ENCODE assay signal across 3 cellular contexts in the genomic region with DNA sequence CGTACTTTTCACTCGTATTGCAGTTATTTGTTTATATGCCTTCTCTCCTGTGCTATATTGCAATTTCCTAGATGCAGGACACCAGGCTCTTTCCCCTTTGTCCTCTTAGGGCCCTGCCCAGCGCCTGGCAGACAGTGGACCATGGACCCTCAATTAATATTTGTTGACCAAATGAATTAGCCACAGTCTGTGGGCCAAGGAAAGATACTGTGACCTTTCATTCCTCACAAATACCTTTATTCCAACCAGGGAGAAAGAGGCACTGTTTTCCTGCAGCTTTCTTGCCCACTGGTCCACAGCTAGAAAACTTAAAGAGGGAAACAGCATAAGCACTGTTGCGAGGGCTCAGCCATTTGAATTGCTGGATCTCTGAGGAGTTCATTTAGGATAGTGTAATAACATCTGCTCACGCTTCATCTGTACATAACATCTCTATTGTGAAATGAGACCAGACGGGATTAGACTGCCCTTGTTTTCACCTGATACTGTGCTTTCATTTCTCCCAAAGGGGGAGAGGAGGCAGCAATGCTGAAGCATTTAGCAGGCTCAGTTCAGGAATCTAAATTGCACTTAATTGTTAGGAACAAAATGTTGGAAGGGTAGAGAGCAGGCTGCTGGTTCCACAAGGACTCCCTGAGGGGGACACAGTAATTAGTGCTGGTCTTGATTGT.
TF ChIP-seq lines count a peak whose summit lies in the region.

No MANE protein-coding gene starts in this region.

TF ChIP-seq in SK-N-SH, 30 proteins besides CTCF, POLR2A, EP300 and RAD21 (continued from another document and continues in another):
- TF ChIP-seq, protein P1, sequence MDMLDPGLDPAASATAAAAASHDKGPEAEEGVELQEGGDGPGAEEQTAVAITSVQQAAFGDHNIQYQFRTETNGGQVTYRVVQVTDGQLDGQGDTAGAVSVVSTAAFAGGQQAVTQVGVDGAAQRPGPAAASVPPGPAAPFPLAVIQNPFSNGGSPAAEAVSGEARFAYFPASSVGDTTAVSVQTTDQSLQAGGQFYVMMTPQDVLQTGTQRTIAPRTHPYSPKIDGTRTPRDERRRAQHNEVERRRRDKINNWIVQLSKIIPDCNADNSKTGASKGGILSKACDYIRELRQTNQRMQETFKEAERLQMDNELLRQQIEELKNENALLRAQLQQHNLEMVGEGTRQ (IDR thresholded peaks at IDR 0.05; ENCODE audit: borderline replicate concordance, low read depth, low read length) = no peak
- TF ChIP-seq, protein P2, sequence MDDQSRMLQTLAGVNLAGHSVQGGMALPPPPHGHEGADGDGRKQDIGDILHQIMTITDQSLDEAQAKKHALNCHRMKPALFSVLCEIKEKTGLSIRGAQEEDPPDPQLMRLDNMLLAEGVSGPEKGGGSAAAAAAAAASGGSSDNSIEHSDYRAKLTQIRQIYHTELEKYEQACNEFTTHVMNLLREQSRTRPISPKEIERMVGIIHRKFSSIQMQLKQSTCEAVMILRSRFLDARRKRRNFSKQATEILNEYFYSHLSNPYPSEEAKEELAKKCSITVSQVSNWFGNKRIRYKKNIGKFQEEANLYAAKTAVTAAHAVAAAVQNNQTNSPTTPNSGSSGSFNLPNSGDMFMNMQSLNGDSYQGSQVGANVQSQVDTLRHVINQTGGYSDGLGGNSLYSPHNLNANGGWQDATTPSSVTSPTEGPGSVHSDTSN (IDR thresholded peaks at IDR 0.05) = no peak
- TF ChIP-seq, protein P3, sequence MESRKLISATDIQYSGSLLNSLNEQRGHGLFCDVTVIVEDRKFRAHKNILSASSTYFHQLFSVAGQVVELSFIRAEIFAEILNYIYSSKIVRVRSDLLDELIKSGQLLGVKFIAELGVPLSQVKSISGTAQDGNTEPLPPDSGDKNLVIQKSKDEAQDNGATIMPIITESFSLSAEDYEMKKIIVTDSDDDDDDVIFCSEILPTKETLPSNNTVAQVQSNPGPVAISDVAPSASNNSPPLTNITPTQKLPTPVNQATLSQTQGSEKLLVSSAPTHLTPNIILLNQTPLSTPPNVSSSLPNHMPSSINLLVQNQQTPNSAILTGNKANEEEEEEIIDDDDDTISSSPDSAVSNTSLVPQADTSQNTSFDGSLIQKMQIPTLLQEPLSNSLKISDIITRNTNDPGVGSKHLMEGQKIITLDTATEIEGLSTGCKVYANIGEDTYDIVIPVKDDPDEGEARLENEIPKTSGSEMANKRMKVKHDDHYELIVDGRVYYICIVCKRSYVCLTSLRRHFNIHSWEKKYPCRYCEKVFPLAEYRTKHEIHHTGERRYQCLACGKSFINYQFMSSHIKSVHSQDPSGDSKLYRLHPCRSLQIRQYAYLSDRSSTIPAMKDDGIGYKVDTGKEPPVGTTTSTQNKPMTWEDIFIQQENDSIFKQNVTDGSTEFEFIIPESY (IDR thresholded peaks at IDR 0.05; ENCODE audit: borderline replicate concordance, low read depth) = no peak
- TF ChIP-seq FOXM1 (IDR thresholded peaks at IDR 0.05; ENCODE audit: low read depth) (no peak), YY1 (IDR thresholded peaks at IDR 0.05; ENCODE audit: low read depth) (no peak), RCOR1 (IDR thresholded peaks at IDR 0.05; ENCODE audit: low read length) (no peak; the same call in 1 of the 2 replicates), TEAD4 (IDR thresholded peaks at IDR 0.05; ENCODE audit: borderline replicate concordance, insufficient read depth) (no peak), FOXJ3 (CRISPR knock-in tag; IDR thresholded peaks at IDR 0.05) (no peak)
- TF ChIP-seq, protein P4, sequence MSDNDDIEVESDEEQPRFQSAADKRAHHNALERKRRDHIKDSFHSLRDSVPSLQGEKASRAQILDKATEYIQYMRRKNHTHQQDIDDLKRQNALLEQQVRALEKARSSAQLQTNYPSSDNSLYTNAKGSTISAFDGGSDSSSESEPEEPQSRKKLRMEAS (IDR thresholded peaks at IDR 0.05; ENCODE audit: low read depth) = no peak
- TF ChIP-seq, protein P5, sequence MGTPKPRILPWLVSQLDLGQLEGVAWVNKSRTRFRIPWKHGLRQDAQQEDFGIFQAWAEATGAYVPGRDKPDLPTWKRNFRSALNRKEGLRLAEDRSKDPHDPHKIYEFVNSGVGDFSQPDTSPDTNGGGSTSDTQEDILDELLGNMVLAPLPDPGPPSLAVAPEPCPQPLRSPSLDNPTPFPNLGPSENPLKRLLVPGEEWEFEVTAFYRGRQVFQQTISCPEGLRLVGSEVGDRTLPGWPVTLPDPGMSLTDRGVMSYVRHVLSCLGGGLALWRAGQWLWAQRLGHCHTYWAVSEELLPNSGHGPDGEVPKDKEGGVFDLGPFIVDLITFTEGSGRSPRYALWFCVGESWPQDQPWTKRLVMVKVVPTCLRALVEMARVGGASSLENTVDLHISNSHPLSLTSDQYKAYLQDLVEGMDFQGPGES (IDR thresholded peaks at IDR 0.05; ENCODE audit: low read depth, low read length) = no peak

TF ChIP-seq in SK-N-SH treated with all-trans-retinoic acid at 6 μM for 48 hours, 23 proteins besides CTCF, POLR2A, EP300 and RAD21:
- TF ChIP-seq, protein P6, sequence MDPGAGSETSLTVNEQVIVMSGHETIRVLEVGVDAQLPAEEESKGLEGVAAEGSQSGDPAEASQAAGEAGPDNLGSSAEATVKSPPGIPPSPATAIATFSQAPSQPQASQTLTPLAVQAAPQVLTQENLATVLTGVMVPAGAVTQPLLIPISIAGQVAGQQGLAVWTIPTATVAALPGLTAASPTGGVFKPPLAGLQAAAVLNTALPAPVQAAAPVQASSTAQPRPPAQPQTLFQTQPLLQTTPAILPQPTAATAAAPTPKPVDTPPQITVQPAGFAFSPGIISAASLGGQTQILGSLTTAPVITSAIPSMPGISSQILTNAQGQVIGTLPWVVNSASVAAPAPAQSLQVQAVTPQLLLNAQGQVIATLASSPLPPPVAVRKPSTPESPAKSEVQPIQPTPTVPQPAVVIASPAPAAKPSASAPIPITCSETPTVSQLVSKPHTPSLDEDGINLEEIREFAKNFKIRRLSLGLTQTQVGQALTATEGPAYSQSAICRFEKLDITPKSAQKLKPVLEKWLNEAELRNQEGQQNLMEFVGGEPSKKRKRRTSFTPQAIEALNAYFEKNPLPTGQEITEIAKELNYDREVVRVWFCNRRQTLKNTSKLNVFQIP (CRISPR knock-in tag; IDR thresholded peaks at IDR 0.05; ENCODE audit: borderline replicate concordance, low read depth) = no peak
- no peak for TF ChIP-seq GLIS3 (CRISPR knock-in tag; IDR thresholded peaks at IDR 0.05)
- TF ChIP-seq, protein P7, sequence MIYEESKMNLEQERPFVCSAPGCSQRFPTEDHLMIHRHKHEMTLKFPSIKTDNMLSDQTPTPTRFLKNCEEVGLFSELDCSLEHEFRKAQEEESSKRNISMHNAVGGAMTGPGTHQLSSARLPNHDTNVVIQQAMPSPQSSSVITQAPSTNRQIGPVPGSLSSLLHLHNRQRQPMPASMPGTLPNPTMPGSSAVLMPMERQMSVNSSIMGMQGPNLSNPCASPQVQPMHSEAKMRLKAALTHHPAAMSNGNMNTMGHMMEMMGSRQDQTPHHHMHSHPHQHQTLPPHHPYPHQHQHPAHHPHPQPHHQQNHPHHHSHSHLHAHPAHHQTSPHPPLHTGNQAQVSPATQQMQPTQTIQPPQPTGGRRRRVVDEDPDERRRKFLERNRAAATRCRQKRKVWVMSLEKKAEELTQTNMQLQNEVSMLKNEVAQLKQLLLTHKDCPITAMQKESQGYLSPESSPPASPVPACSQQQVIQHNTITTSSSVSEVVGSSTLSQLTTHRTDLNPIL (CRISPR knock-in tag; IDR thresholded peaks at IDR 0.05; ENCODE audit: low read depth) = no peak
- TF ChIP-seq OSR1 (CRISPR knock-in tag; IDR thresholded peaks at IDR 0.05) = no peak
- no peak for TF ChIP-seq ZNF565 (CRISPR knock-in tag; conservative IDR thresholded peaks at IDR 0.05; ENCODE audit: low read depth)

TF ChIP-seq in K562, 482 proteins besides CTCF, POLR2A, EP300 and RAD21 (continued from another document):
- TF ChIP-seq, protein P8, sequence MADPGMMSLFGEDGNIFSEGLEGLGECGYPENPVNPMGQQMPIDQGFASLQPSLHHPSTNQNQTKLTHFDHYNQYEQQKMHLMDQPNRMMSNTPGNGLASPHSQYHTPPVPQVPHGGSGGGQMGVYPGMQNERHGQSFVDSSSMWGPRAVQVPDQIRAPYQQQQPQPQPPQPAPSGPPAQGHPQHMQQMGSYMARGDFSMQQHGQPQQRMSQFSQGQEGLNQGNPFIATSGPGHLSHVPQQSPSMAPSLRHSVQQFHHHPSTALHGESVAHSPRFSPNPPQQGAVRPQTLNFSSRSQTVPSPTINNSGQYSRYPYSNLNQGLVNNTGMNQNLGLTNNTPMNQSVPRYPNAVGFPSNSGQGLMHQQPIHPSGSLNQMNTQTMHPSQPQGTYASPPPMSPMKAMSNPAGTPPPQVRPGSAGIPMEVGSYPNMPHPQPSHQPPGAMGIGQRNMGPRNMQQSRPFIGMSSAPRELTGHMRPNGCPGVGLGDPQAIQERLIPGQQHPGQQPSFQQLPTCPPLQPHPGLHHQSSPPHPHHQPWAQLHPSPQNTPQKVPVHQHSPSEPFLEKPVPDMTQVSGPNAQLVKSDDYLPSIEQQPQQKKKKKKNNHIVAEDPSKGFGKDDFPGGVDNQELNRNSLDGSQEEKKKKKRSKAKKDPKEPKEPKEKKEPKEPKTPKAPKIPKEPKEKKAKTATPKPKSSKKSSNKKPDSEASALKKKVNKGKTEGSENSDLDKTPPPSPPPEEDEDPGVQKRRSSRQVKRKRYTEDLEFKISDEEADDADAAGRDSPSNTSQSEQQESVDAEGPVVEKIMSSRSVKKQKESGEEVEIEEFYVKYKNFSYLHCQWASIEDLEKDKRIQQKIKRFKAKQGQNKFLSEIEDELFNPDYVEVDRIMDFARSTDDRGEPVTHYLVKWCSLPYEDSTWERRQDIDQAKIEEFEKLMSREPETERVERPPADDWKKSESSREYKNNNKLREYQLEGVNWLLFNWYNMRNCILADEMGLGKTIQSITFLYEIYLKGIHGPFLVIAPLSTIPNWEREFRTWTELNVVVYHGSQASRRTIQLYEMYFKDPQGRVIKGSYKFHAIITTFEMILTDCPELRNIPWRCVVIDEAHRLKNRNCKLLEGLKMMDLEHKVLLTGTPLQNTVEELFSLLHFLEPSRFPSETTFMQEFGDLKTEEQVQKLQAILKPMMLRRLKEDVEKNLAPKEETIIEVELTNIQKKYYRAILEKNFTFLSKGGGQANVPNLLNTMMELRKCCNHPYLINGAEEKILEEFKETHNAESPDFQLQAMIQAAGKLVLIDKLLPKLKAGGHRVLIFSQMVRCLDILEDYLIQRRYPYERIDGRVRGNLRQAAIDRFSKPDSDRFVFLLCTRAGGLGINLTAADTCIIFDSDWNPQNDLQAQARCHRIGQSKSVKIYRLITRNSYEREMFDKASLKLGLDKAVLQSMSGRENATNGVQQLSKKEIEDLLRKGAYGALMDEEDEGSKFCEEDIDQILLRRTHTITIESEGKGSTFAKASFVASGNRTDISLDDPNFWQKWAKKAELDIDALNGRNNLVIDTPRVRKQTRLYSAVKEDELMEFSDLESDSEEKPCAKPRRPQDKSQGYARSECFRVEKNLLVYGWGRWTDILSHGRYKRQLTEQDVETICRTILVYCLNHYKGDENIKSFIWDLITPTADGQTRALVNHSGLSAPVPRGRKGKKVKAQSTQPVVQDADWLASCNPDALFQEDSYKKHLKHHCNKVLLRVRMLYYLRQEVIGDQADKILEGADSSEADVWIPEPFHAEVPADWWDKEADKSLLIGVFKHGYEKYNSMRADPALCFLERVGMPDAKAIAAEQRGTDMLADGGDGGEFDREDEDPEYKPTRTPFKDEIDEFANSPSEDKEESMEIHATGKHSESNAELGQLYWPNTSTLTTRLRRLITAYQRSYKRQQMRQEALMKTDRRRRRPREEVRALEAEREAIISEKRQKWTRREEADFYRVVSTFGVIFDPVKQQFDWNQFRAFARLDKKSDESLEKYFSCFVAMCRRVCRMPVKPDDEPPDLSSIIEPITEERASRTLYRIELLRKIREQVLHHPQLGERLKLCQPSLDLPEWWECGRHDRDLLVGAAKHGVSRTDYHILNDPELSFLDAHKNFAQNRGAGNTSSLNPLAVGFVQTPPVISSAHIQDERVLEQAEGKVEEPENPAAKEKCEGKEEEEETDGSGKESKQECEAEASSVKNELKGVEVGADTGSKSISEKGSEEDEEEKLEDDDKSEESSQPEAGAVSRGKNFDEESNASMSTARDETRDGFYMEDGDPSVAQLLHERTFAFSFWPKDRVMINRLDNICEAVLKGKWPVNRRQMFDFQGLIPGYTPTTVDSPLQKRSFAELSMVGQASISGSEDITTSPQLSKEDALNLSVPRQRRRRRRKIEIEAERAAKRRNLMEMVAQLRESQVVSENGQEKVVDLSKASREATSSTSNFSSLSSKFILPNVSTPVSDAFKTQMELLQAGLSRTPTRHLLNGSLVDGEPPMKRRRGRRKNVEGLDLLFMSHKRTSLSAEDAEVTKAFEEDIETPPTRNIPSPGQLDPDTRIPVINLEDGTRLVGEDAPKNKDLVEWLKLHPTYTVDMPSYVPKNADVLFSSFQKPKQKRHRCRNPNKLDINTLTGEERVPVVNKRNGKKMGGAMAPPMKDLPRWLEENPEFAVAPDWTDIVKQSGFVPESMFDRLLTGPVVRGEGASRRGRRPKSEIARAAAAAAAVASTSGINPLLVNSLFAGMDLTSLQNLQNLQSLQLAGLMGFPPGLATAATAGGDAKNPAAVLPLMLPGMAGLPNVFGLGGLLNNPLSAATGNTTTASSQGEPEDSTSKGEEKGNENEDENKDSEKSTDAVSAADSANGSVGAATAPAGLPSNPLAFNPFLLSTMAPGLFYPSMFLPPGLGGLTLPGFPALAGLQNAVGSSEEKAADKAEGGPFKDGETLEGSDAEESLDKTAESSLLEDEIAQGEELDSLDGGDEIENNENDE (IDR thresholded peaks at IDR 0.05; ENCODE audit: low read depth, low read length) = peak; percentile 1
